Comparison of ENCODE assay signal across 8 cellular contexts in genomic region chr13:33817513-33817842, GRCh38. TPM values are rescaled to one million over a fixed set of nuclear protein-coding genes. Genes with fewer than 3 reads are reported as not detected.
DNase-seq lines count a peak whose midpoint lies in the region; ATAC-seq, FAIRE-seq and TF ChIP-seq lines count a peak whose summit lies in the region.

No MANE protein-coding gene starts in this region.

- H3K4me3 Mint-ChIP-seq in memory B cell, result peak overlapping the region; percentile 94

- no peak for TF ChIP-seq POLR2A in GM12892 (IDR thresholded peaks at IDR 0.05; ENCODE audit: low read depth, low read length)

- peak overlapping the region; percentile 56 for H3K27ac ChIP-seq in angular gyrus (ENCODE audit: low read depth, low read length)

- DNase-seq in memory B cell (ENCODE audit: low spot score in 2 of 2), result no peak
- DNase-seq in NCI-H524 (lab: John Stamatoyannopoulos, UW), result no peak
- no peak for DNase-seq in GM12892 (ENCODE audit: insufficient read length)
- DNase-seq in effector CD8-positive, alpha-beta T cell (lab: John Stamatoyannopoulos, UW), result no peak

- no peaks in the 10 kb centered on the region for H3K9me3 Mint-ChIP-seq in memory B cell

- peaks cover under 1% of the 10 kb centered on the region for H3K27me3 Mint-ChIP-seq in memory B cell

- peak; percentile 9 for ATAC-seq in GM18511 (IDR thresholded peaks at IDR 0.05; ENCODE audit: unreplicated experiment)
- peak; percentile 6 for ATAC-seq in HG03175 (IDR thresholded peaks at IDR 0.05; ENCODE audit: unreplicated experiment)
- peak; percentile 11 for ATAC-seq in memory B cell (ENCODE audit: low read depth)
- ATAC-seq in HG03469 (IDR thresholded peaks at IDR 0.05; ENCODE audit: unreplicated experiment), result no peak

- FAIRE-seq in GM12892 (lab: Jason Lieb, UNC), result no peak

- peaks cover 5% of the 10 kb centered on the region for H3K36me3 Mint-ChIP-seq in memory B cell

- H3K27ac Mint-ChIP-seq in memory B cell, result peak overlapping the region; percentile 92

- peaks cover 6% of the 10 kb centered on the region for H3K4me1 Mint-ChIP-seq in memory B cell

RNA-seq across cellular contexts. Expression of gene RFC3, which starts 0.5 kb away (rescaled TPM):
- polyA plus RNA-seq in GM12892 (2012; ENCODE audit: missing spikeins), result 35.4 TPM
